15 cellular contexts compared by ENCODE assay signal in genomic region chr1:82837261-82837660, GRCh38.
DNase-seq lines count a peak whose midpoint lies in the region; ATAC-seq and TF ChIP-seq lines count a peak whose summit lies in the region.
"Had no signal": no experiment of that assay in that cellular context is flagged by ENCODE, and none has a peak within 500 bp of the region (broad histone marks: within the 10 kb centered on the region; RNA-seq: fewer than 3 reads in every experiment).

No MANE protein-coding gene starts in this region.

- no peak overlapping the region for H3K4me3 Mint-ChIP-seq in natural killer cell
- H3K4me3 Mint-ChIP-seq: CD8-positive, alpha-beta T cell had no signal

- H3K79me1 ChIP-seq in neuronal stem cell (ENCODE audit: low read depth, low read length), result no peaks in the 10 kb centered on the region

- H3K27ac ChIP-seq in neuronal stem cell (replicated peaks; ENCODE audit: low read length), result no peak overlapping the region

- H3K4me3 ChIP-seq in cardiac fibroblast (replicated peaks in 1 of 2; ENCODE audit: low read depth in 2 of 2, low read length in 2 of 2), result no peak overlapping the region
- H3K4me3 ChIP-seq in fibroblast of the aortic adventitia (ENCODE audit: low read depth, low read length), result no peak overlapping the region
- no peak overlapping the region for H3K4me3 ChIP-seq in neuronal stem cell (ENCODE audit: low read length in 2 of 2)

- H3K27me3 ChIP-seq in neuronal stem cell (ENCODE audit: control insufficient read depth in 3 of 3, insufficient read depth in 3 of 3, low read depth in 1 of 3, low read length in 3 of 3), result no peaks in the 10 kb centered on the region
- H3K27me3 ChIP-seq: BE2C had no signal

- no peak overlapping the region for H3K9ac ChIP-seq in neuronal stem cell (ENCODE audit: low read depth, low read length, poor library complexity)

- H3K36me3 Mint-ChIP-seq in natural killer cell, result no peaks in the 10 kb centered on the region
- H3K36me3 Mint-ChIP-seq: CD8-positive, alpha-beta T cell had no signal

- no peak overlapping the region for H4K8ac ChIP-seq in neuronal stem cell (ENCODE audit: low read depth, low read length)

- H3K9me3 Mint-ChIP-seq in natural killer cell, result peaks cover 7% of the 10 kb centered on the region in 2 donors
- H3K9me3 Mint-ChIP-seq: CD8-positive, alpha-beta T cell had no signal

- no peak overlapping the region for H2BK12ac ChIP-seq in neuronal stem cell (ENCODE audit: low read length)

- H3K36me3 ChIP-seq in neuronal stem cell (replicated peaks in 1 of 2; ENCODE audit: control insufficient read depth in 2 of 2, insufficient read depth in 2 of 2, low read length in 2 of 2), result no peaks in the 10 kb centered on the region
- H3K36me3 ChIP-seq: BE2C had no signal

- H3K18ac ChIP-seq in neuronal stem cell (ENCODE audit: low read length), result no peak overlapping the region

- intact Hi-C loops in natural killer cell (cut with micrococcal nuclease), result no loop called here
- intact Hi-C loops in posterior vena cava (cut with DNase I), result no loop called here

- no peak overlapping the region for H2BK120ac ChIP-seq in neuronal stem cell (ENCODE audit: low read depth, low read length)

- no peak overlapping the region for H4K91ac ChIP-seq in neuronal stem cell (ENCODE audit: low read depth, low read length, poor library complexity)

- no peak overlapping the region for H2BK15ac ChIP-seq in neuronal stem cell (ENCODE audit: low read length)

- peak overlapping the region; percentile 73 for H2AFZ ChIP-seq in neuronal stem cell (ENCODE audit: low read length)

- H3K4me2 ChIP-seq in neuronal stem cell (ENCODE audit: insufficient read depth, low read length, poor library complexity, severe bottlenecking), result no peak overlapping the region

- no peak overlapping the region for H2BK5ac ChIP-seq in neuronal stem cell (ENCODE audit: low read length)

- peaks cover 0 to 3% of the 10 kb centered on the region in 2 donors for H3K9me3 ChIP-seq in neuronal stem cell (replicated peaks in 1 of 2; ENCODE audit: control insufficient read depth in 2 of 2, insufficient read depth in 1 of 2, low read depth in 1 of 2, low read length in 2 of 2)
- H3K9me3 ChIP-seq: BE2C had no signal

- H3K4me1 ChIP-seq in neuronal stem cell (ENCODE audit: control insufficient read depth in 2 of 2, insufficient read depth in 1 of 2, low read depth in 1 of 2, low read length in 2 of 2), result peaks cover 6 to 21% of the 10 kb centered on the region in 2 donors
- H3K4me1 ChIP-seq: BE2C had no signal

- no peaks in the 10 kb centered on the region for H3K27me3 Mint-ChIP-seq in natural killer cell (ENCODE audit: low read depth in 2 of 2)

- H3K27ac Mint-ChIP-seq in natural killer cell, result no peak overlapping the region
- H3K27ac Mint-ChIP-seq: CD8-positive, alpha-beta T cell had no signal

- no peak overlapping the region for H3K23ac ChIP-seq in neuronal stem cell (ENCODE audit: low read depth, low read length, poor library complexity)

- TF ChIP-seq CTCF in cardiac fibroblast (IDR thresholded peaks at IDR 0.05; ENCODE audit: low read depth, low read length) (no peak), fibroblast of the aortic adventitia (IDR thresholded peaks at IDR 0.05; ENCODE audit: insufficient read depth, low read length) (no peak), natural killer cell (IDR thresholded peaks at IDR 0.05) (no peak)

- H3K4ac ChIP-seq in neuronal stem cell (ENCODE audit: low read length), result no peak overlapping the region

- ATAC-seq in natural killer cell, result no peak
- ATAC-seq: CD8-positive, alpha-beta T cell had no signal

- H3K4me1 Mint-ChIP-seq in natural killer cell, result no peaks in the 10 kb centered on the region

- WGBS in neuronal stem cell (ENCODE audit: extremely low coverage in 2 of 2, insufficient read length in 2 of 2, insufficient replicate concordance in 1 of 2), 2 donors, result no CpG with 5 or more reads among the region's 1 CpG

- DNase-seq in LHCN-M2 (ENCODE audit: low read depth), result peak; percentile 3
- DNase-seq in cardiac fibroblast (ENCODE audit: low read depth in 2 of 2), result peak; percentile 3 to 21
- peak; percentile 3 for DNase-seq in fibroblast of the aortic adventitia (ENCODE audit: low read depth)
- no peak for DNase-seq in neuronal stem cell (ENCODE audit: low spot score)
- no peak for DNase-seq in natural killer cell
- DNase-seq in DMS53 (lab: John Stamatoyannopoulos, UW), result no peak
- no peak for DNase-seq in posterior vena cava (ENCODE audit: low spot score)
- DNase-seq: BE2C; CD8-positive, alpha-beta T cell; DMS79 treated with DMSO at 0.1 percent for 48 hours; NCI-H1436 treated with DMSO at 0.1 percent for 48 hours; NCI-H2081; NCI-H748 treated with DMSO at 0.1 percent for 48 hours; OCI-M1; SHP77 treated with DMSO at 0.1 percent for 48 hours had no signal

- H2AK5ac ChIP-seq in neuronal stem cell (ENCODE audit: low read depth, low read length), result no peak overlapping the region

- H3K14ac ChIP-seq in neuronal stem cell (ENCODE audit: low read length), result no peak overlapping the region

Comparison
In these comparisons a context has a peak if more than half of its experiments do, and no peak if none do; other contexts are left out.
1. DNase-seq: peak in LHCN-M2 (single experiment), cardiac fibroblast (2 of 2) and fibroblast of the aortic adventitia (single experiment); none in neuronal stem cell (single experiment), natural killer cell (single experiment), DMS53 (single experiment) and posterior vena cava (single experiment).